Comparison of ENCODE assay signal across 12 cellular contexts in genomic region chr7:151062111-151062398, GRCh38. TPM values are rescaled to one million over a fixed set of nuclear protein-coding genes. Genes with fewer than 3 reads are reported as not detected.
A peak's percentile ranks its signal among the peaks of the same experiment; 100 is the strongest.
DNase-seq lines count a peak whose midpoint lies in the region; ATAC-seq and TF ChIP-seq lines count a peak whose summit lies in the region.
"Had no signal": no experiment of that assay in that cellular context is flagged by ENCODE, and none has a peak within 500 bp of the region (broad histone marks: within the 10 kb centered on the region; RNA-seq: fewer than 3 reads in every experiment).

No MANE protein-coding gene starts in this region.

- no peaks in the 10 kb centered on the region for H3K36me3 Mint-ChIP-seq in neural progenitor cell

- H3K79me2 ChIP-seq in HCT116 (ENCODE audit: insufficient read depth, low read length) (peaks cover 65% of the 10 kb centered on the region), neural progenitor cell (ENCODE audit: low read depth) (peaks cover 7% of the 10 kb centered on the region)

- H2AFZ ChIP-seq in HCT116 (ENCODE audit: low read depth, low read length, poor library complexity, severe bottlenecking) (no peak overlapping the region), neural progenitor cell (replicated peaks) (no peak overlapping the region)

- H3K36me3 ChIP-seq in HCT116 (ENCODE audit: control insufficient read depth in 1 of 2, insufficient read depth in 2 of 2, low read length in 2 of 2): peaks cover 14 to 17% of the 10 kb centered on the region in 2 experiments
- no peaks in the 10 kb centered on the region for H3K36me3 ChIP-seq in neural progenitor cell

- RAD21 ChIA-PET in HCT116 (lab: Charles Lee; ENCODE audit: low non-redundant PET in 1 of 2, low total read pairs in 2 of 2, uncharacterized antibody in 2 of 2, unreplicated experiment in 2 of 2): interaction anchor here in 1 of 2 experiments (0.8 to 1.4 kb wide), 2 partner anchors 24 to 34 kb away, joined by 3 read pairs; partner anchors contain the start of genes ABCB8 and AGAP3

- POLR2A ChIA-PET in AG04449 (lab: Yijun Ruan, JAX): interaction anchor here (1.5 kb wide), 2 partner anchors 16 to 19 kb away, joined by 4 to 7 read pairs; partner anchors contain the start of gene FASTK
- POLR2A ChIA-PET in HCT116 (lab: Charles Lee): interaction anchor here (0.6 to 1.7 kb wide), 10 partner anchors 11 to 187 kb away, joined by 3 to 11 read pairs (median 6); partner anchors contain the start of genes ABCB8, AGAP3, FASTK and TMUB1

- H3K4me2 ChIP-seq in HCT116 (ENCODE audit: low read length) (peak overlapping the region; percentile 95), neural progenitor cell (peak overlapping the region; percentile 99)

- H3K27ac Mint-ChIP-seq in neural progenitor cell: no peak overlapping the region

- H3K27ac ChIP-seq in HCT116 (ENCODE audit: low read depth, low read length) (peak overlapping the region; percentile 87), neural progenitor cell (no peak overlapping the region)
- H3K27ac ChIP-seq: HL-60 had no signal

- no peaks in the 10 kb centered on the region for H3K9me3 Mint-ChIP-seq in neural progenitor cell

- DNase-seq in AG04449 (ENCODE audit: low read depth, low spot score) (no peak), HCT116 (ENCODE audit: low read depth, low spot score) (no peak), choroid plexus epithelial cell (ENCODE audit: low read depth) (no peak), neural progenitor cell (ENCODE audit: low spot score) (no peak), globus pallidus (ENCODE audit: low spot score) (no peak), occipital lobe (lab: John Stamatoyannopoulos, UW) (no peak)
- DNase-seq in activated CD8-positive, alpha-beta memory T cell treated with anti-CD3 and anti-CD28 coated beads for 24 hours: no peak
- DNase-seq: activated CD4-positive, alpha-beta T cell treated with anti-CD3 and anti-CD28 coated beads, Interleukin-2, amount 50 U/mL, for 4 hours; NCI-H1694 had no signal

- TF ChIP-seq CTCF in AG04449 (IDR thresholded peaks at IDR 0.05; ENCODE audit: insufficient read depth, low read length, missing control alignments): no peak
- TF ChIP-seq CTCF in HCT116 (IDR thresholded peaks at IDR 0.05 in 2 of 3, conservative IDR thresholded peaks at IDR 0.05 in 1 of 3; ENCODE audit: borderline replicate concordance in 1 of 3, insufficient read depth in 1 of 3, low read depth in 2 of 3, low read length in 2 of 3): no peak
- TF ChIP-seq CTCF in choroid plexus epithelial cell (conservative IDR thresholded peaks at IDR 0.05; ENCODE audit: low read depth, low read length): no peak
- TF ChIP-seq CTCF in neural progenitor cell (IDR thresholded peaks at IDR 0.05): no peak

- H3K27me3 Mint-ChIP-seq in neural progenitor cell (ENCODE audit: insufficient read depth, low read depth): peaks cover 14% of the 10 kb centered on the region

- H3K27me3 ChIP-seq in HCT116 (ENCODE audit: insufficient read depth, low read length) (no peaks in the 10 kb centered on the region), neural progenitor cell (peaks cover 23% of the 10 kb centered on the region)
- H3K27me3 ChIP-seq: pancreas had no signal

- H3K9ac ChIP-seq in HCT116 (ENCODE audit: low read length) (peak overlapping the region; percentile 91), neural progenitor cell (no peak overlapping the region)

- peaks cover 34% of the 10 kb centered on the region for H3K4me1 Mint-ChIP-seq in neural progenitor cell

- H3K4me3 Mint-ChIP-seq in neural progenitor cell: peak overlapping the region; percentile 90

- CTCF ChIA-PET in AG04449 (lab: Yijun Ruan, JAX): interaction anchor here (1.2 to 4.8 kb wide), 6 partner anchors 15 to 113 kb away, joined by 3 to 48 read pairs (median 4); partner anchors contain the start of gene TMUB1
- CTCF ChIA-PET in HCT116 (lab: Charles Lee): interaction anchor here (0.7 to 2.1 kb wide), 6 partner anchors 15 to 52 kb away, joined by 3 to 8 read pairs (median 4); partner anchors contain the start of gene ABCB8

- no peak for TF ChIP-seq RAD21 in HCT116 (IDR thresholded peaks at IDR 0.05; ENCODE audit: low read depth)

- H4K20me1 ChIP-seq in HCT116 (ENCODE audit: insufficient read depth) (no peaks in the 10 kb centered on the region), neural progenitor cell (ENCODE audit: low read depth) (peaks cover 51% of the 10 kb centered on the region)

- H3K4me1 ChIP-seq in HCT116 (ENCODE audit: control insufficient read depth in 1 of 2, insufficient read depth in 2 of 2, low read length in 2 of 2): peaks cover 24 to 49% of the 10 kb centered on the region in 2 experiments
- peaks cover 37% of the 10 kb centered on the region for H3K4me1 ChIP-seq in neural progenitor cell

- H3F3A ChIP-seq in neural progenitor cell (ENCODE audit: low read depth): peaks cover 42% of the 10 kb centered on the region

- peak overlapping the region; percentile 3 for H3K4me3 ChIP-seq in AG04449 (ENCODE audit: low read depth, low read length)
- peak overlapping the region; percentile 81 to 90 for H3K4me3 ChIP-seq in HCT116 (replicated peaks in 1 of 2; ENCODE audit: low read depth in 1 of 2, low read length in 2 of 2)
- peak overlapping the region; percentile 77 for H3K4me3 ChIP-seq in choroid plexus epithelial cell (ENCODE audit: low read depth, low read length)
- peak overlapping the region; percentile 41 for H3K4me3 ChIP-seq in neural progenitor cell

- no peaks in the 10 kb centered on the region for H3K9me2 ChIP-seq in HCT116 (ENCODE audit: insufficient read depth)

- H3K9me3 ChIP-seq in HCT116 (ENCODE audit: control insufficient read depth in 1 of 2, insufficient read depth in 1 of 2, low read depth in 1 of 2, low read length in 2 of 2) (no peaks in the 10 kb centered on the region), neural progenitor cell (ENCODE audit: low read depth) (no peaks in the 10 kb centered on the region)
- H3K9me3 ChIP-seq: pancreas had no signal

- ATAC-seq in HCT116: no peak
- no peak for ATAC-seq in GM18861 (IDR thresholded peaks at IDR 0.05; ENCODE audit: unreplicated experiment)

- intact Hi-C loops in HCT116 (cut with micrococcal nuclease): loop anchor here (1.0 kb wide), 1 partner anchor 21 kb away; the partner anchor contains the start of gene TMUB1

- no peak for TF ChIP-seq POLR2A in HCT116 (IDR thresholded peaks at IDR 0.05; ENCODE audit: borderline replicate concordance, extremely low read depth, insufficient read depth, insufficient read length)

- no TSS peak for BruUV-seq in HCT116 (replicated peaks; lab: Mats Ljungman, UMichigan)

TF ChIP-seq in HCT116, 20 proteins besides CTCF, POLR2A, EP300 and RAD21:
- TF ChIP-seq EZH2phosphoT487 (IDR thresholded peaks at IDR 0.05; ENCODE audit: borderline replicate concordance) (no peak), POLR2AphosphoS5 (IDR thresholded peaks at IDR 0.05; ENCODE audit: low read depth, low read length) (peak; percentile 76)

RNA-seq across cellular contexts. Expression of gene SLC4A2, which starts 2.7 kb away (rescaled TPM):
- total RNA-seq in HCT116 (2021; ENCODE audit: unreplicated experiment) (240 TPM), neural progenitor cell (ENCODE audit: low replicate concordance) (26.1 and 85.7 TPM in 2 replicates), occipital lobe (13.7 TPM)
- polyA plus RNA-seq in HCT116 (2012): 195 and 199 TPM in 2 replicates

RNA-seq across cellular contexts. Expression of gene CDK5, which starts 4.4 kb away (rescaled TPM):
- total RNA-seq in HCT116 (2021; ENCODE audit: unreplicated experiment) (19.8 TPM), neural progenitor cell (ENCODE audit: low replicate concordance) (8.1 and 10.3 TPM in 2 replicates), occipital lobe (37.3 TPM)
- 20.4 and 20.9 TPM in 2 replicates for polyA plus RNA-seq in HCT116 (2012)

RNA-seq across cellular contexts. Expression of gene ASIC3, which starts 13.7 kb away (rescaled TPM):
- total RNA-seq in HCT116 (2021; ENCODE audit: unreplicated experiment) (4.4 TPM), neural progenitor cell (ENCODE audit: low replicate concordance) (1.6 TPM in 1 of 2 replicates, not detected in the other), occipital lobe (0.62 TPM)
- 5.4 and 6.2 TPM in 2 replicates for polyA plus RNA-seq in HCT116 (2012)

RNA-seq across cellular contexts. Expression of gene FASTK, which starts 18.6 kb away (rescaled TPM):
- total RNA-seq in HCT116 (2021; ENCODE audit: unreplicated experiment) (86.4 TPM), neural progenitor cell (ENCODE audit: low replicate concordance) (22.4 and 71.0 TPM in 2 replicates), occipital lobe (30.7 TPM)
- 77.9 and 78.4 TPM in 2 replicates for polyA plus RNA-seq in HCT116 (2012)

RNA-seq across cellular contexts. Expression of gene TMUB1, which starts 21.2 kb away (rescaled TPM):
- total RNA-seq in HCT116 (2021; ENCODE audit: unreplicated experiment) (75.8 TPM), neural progenitor cell (ENCODE audit: low replicate concordance) (6.0 and 49.4 TPM in 2 replicates), occipital lobe (9.7 TPM)
- 71.5 and 73.7 TPM in 2 replicates for polyA plus RNA-seq in HCT116 (2012)

Comparison
In these comparisons a context has a peak if more than half of its experiments do, and no peak if none do; other contexts are left out.
1. H3K4me3 ChIP-seq: peak in every context shown above with its lines; median percentile 86 in HCT116; 77 in choroid plexus epithelial cell; 41 in neural progenitor cell; 3 in AG04449.